ENCODE assay signal across 8 cellular contexts in genomic region chr9:129026442-129027223, GRCh38. TPM values are rescaled to one million over a fixed set of nuclear protein-coding genes. Genes with fewer than 3 reads are reported as not detected.
A peak's percentile ranks its signal among the peaks of the same experiment; 100 is the strongest.
DNase-seq lines count a peak whose midpoint lies in the region; ATAC-seq and TF ChIP-seq lines count a peak whose summit lies in the region.

No MANE protein-coding gene starts in this region.

- ATAC-seq in body of pancreas (peak; percentile 18), memory B cell (ENCODE audit: low read depth) (no peak)

- H3K9me3 Mint-ChIP-seq in memory B cell: no peaks in the 10 kb centered on the region

- no peak overlapping the region for H3K27ac Mint-ChIP-seq in memory B cell

- DNase-seq in COLO668 (lab: John Stamatoyannopoulos, UW; ENCODE audit: unreplicated experiment) (peak; percentile 51), body of pancreas (peak; percentile 65 to 80 (median 78)), memory B cell (ENCODE audit: low spot score in 2 of 2) (no peak), ureter (ENCODE audit: low spot score) (peak; percentile 83), GM19240 (ENCODE audit: insufficient read length, low spot score) (no peak), GDM1 (lab: John Stamatoyannopoulos, UW) (no peak), NCI-H1048 (lab: John Stamatoyannopoulos, UW) (no peak)

- H3K27ac ChIP-seq in KOPT-K1 (ENCODE audit: low read depth, low read length, poor library complexity, severe bottlenecking) (peak overlapping the region; percentile 71), body of pancreas (peak overlapping the region; percentile 65 to 89 (median 78))

- TF ChIP-seq CTCF in body of pancreas (IDR thresholded peaks at IDR 0.05): no peak

- peaks cover 34% of the 10 kb centered on the region for H3K4me1 ChIP-seq in body of pancreas

- no peak for TF ChIP-seq POLR2A in body of pancreas (IDR thresholded peaks at IDR 0.05)

- H3K27me3 Mint-ChIP-seq in memory B cell: no peaks in the 10 kb centered on the region

- H3K27me3 ChIP-seq in body of pancreas: no peaks in the 10 kb centered on the region

- H3K36me3 Mint-ChIP-seq in memory B cell: no peaks in the 10 kb centered on the region

- intact Hi-C loops in body of pancreas (cut with DNase I): no loop called here

- peaks cover 27% of the 10 kb centered on the region for H3K4me1 Mint-ChIP-seq in memory B cell

- peaks cover 4% of the 10 kb centered on the region; the same call in 1 of the 2 replicates for H3K36me3 ChIP-seq in KOPT-K1 (ENCODE audit: insufficient read depth, low read length)
- H3K36me3 ChIP-seq in body of pancreas (replicated peaks in 1 of 2; ENCODE audit: insufficient read depth in 1 of 2, low read depth in 2 of 2): no peaks in the 10 kb centered on the region

- H3K9me3 ChIP-seq in KOPT-K1 (ENCODE audit: insufficient read depth, low read length, poor library complexity, severe bottlenecking) (no peaks in the 10 kb centered on the region), body of pancreas (no peaks in the 10 kb centered on the region)

- WGBS in body of pancreas, 2 donors: 19 to 25% methylated on average over 9 to 17 of the region's 17 CpGs

- peak overlapping the region; percentile 86 for H3K4me3 Mint-ChIP-seq in memory B cell

- H3K4me3 ChIP-seq in body of pancreas: no peak overlapping the region

RNA-seq across cellular contexts. Expression of gene SH3GLB2, which starts 1.5 kb away (rescaled TPM):
- total RNA-seq in body of pancreas (100 to 1,000 TPM; 104 to 108 TPM), ureter (317 TPM)

RNA-seq across cellular contexts. Expression of gene MIGA2, which starts 9.8 kb away (rescaled TPM):
- 10 to 100 TPM; 11.9 to 36.6 TPM for total RNA-seq in body of pancreas
- total RNA-seq in ureter: 58.2 TPM

RNA-seq across cellular contexts. Expression of gene DOLPP1, which starts 54.3 kb away (rescaled TPM):
- total RNA-seq in body of pancreas (1 to 10 TPM; 2.9 to 7.9 TPM), ureter (18.2 TPM)

Comparison
In these comparisons a context has a peak if more than half of its experiments do, and no peak if none do; other contexts are left out.
1. DNase-seq: peak in COLO668 (single experiment), body of pancreas (4 of 4) and ureter (single experiment); none in memory B cell (0 of 2), GM19240 (single experiment), GDM1 (single experiment) and NCI-H1048 (single experiment).